16 cellular contexts compared by ENCODE assay signal in genomic region chr3:181713300-181713647, GRCh38. TPM values are rescaled to one million over a fixed set of nuclear protein-coding genes. Genes with fewer than 3 reads are reported as not detected.
DNase-seq lines count a peak whose midpoint lies in the region; ATAC-seq and TF ChIP-seq lines count a peak whose summit lies in the region.
"Had no signal": no experiment of that assay in that cellular context is flagged by ENCODE, and none has a peak within 500 bp of the region (broad histone marks: within the 10 kb centered on the region; RNA-seq: fewer than 3 reads in every experiment).

No MANE protein-coding gene starts in this region.

- no peaks in the 10 kb centered on the region for H3K9me2 ChIP-seq in PC-3 (replicated peaks; ENCODE audit: low read length)

- no peak overlapping the region for H4K12ac ChIP-seq in trophoblast cell (ENCODE audit: low read depth, low read length)

- no peak overlapping the region for H2AFZ ChIP-seq in PC-3 (ENCODE audit: low read length)
- H2AFZ ChIP-seq in trophoblast cell (ENCODE audit: insufficient read depth, low read length, poor library complexity), result no peak overlapping the region

- H2AK5ac ChIP-seq in trophoblast cell (ENCODE audit: low read length), result no peak overlapping the region

- H3K9ac ChIP-seq in PC-3 (ENCODE audit: low read length), result no peak overlapping the region
- no peak overlapping the region for H3K9ac ChIP-seq in trophoblast cell (ENCODE audit: low read length)

- H3K4me3 ChIP-seq in PC-3 (ENCODE audit: low read length), result no peak overlapping the region
- peak overlapping the region; percentile 72 for H3K4me3 ChIP-seq in trophoblast cell (ENCODE audit: low read depth, low read length)
- no peak overlapping the region for H3K4me3 ChIP-seq in transverse colon

- no CpG with 5 or more reads among the region's 10 CpGs for WGBS in trophoblast cell (ENCODE audit: extremely low coverage, insufficient coverage, insufficient read length)
- 10 to 14% methylated on average over 5 to 10 of the region's 10 CpGs for WGBS in transverse colon (ENCODE audit: low coverage in 1 of 2), 2 donors

- H4K20me1 ChIP-seq in PC-3 (ENCODE audit: low read length), result no peaks in the 10 kb centered on the region

- H3K4me2 ChIP-seq in PC-3 (ENCODE audit: low read length) (0 out of 2 replicates have a peak overlapping the region, but pooled peaks have one; percentile 5), trophoblast cell (ENCODE audit: low read length) (peak overlapping the region; percentile 98)

- peak overlapping the region; percentile 46 for H3K27ac Mint-ChIP-seq in endothelial cell (ENCODE audit: unreplicated experiment)
- H3K27ac Mint-ChIP-seq: stimulated activated naive CD8-positive, alpha-beta T cell treated with anti-CD3 and anti-CD28 coated beads, Interleukin-15, Interleukin-2, amounts not matched to agents 100 ng/mL and 50 ng/mL, for 24 hours had no signal

- H3K18ac ChIP-seq in trophoblast cell (ENCODE audit: low read length), result no peak overlapping the region

- H3K4ac ChIP-seq in trophoblast cell (ENCODE audit: low read depth, low read length), result no peak overlapping the region

- in situ Hi-C loops in transverse colon (cut with MboI; ENCODE audit: low pct_ligation_motif_present in 1 of 4, low pct_unique_long_range_greater_than_20kb in 1 of 4, low sequenced_read_pairs in 3 of 4), result loop anchor here in 3 of 4 donors (25.0 kb wide), 2 partner anchors 549 to 974 kb away; no protein-coding TSS in a partner anchor

- no peak for TF ChIP-seq EP300 in transverse colon (IDR thresholded peaks at IDR 0.05; ENCODE audit: low read depth)

- TF ChIP-seq POLR2A in transverse colon (IDR thresholded peaks at IDR 0.05), result no peak

- H2BK12ac ChIP-seq in trophoblast cell (ENCODE audit: low read length), result no peak overlapping the region

- H3K27ac ChIP-seq in PC-3 (ENCODE audit: low read length), result no peak overlapping the region
- no peak overlapping the region for H3K27ac ChIP-seq in trophoblast cell (ENCODE audit: low read depth, low read length)
- peak overlapping the region in 1 of 4 donors; percentile 26 for H3K27ac ChIP-seq in transverse colon
- H3K27ac ChIP-seq: neutrophil had no signal

- no peak for TF ChIP-seq CTCF in PC-3 (conservative IDR thresholded peaks at IDR 0.05; ENCODE audit: low read depth, low read length)
- TF ChIP-seq CTCF in endothelial cell (IDR thresholded peaks at IDR 0.05; ENCODE audit: unreplicated experiment), result no peak
- TF ChIP-seq CTCF in transverse colon (IDR thresholded peaks at IDR 0.05), result no peak

- POLR2A ChIA-PET in PC-3 (lab: Charles Lee; ENCODE audit: unreplicated experiment), result interaction anchor here (0.6 kb wide), 1 partner anchor 500 kb away, joined by 4 read pairs; no protein-coding TSS in a partner anchor

- H3K4me1 ChIP-seq in PC-3 (ENCODE audit: insufficient read depth, low read length), result peaks cover 9% of the 10 kb centered on the region; the same call in 1 of the 2 replicates
- peaks cover 12 to 16% of the 10 kb centered on the region in 2 experiments for H3K4me1 ChIP-seq in trophoblast cell (ENCODE audit: control insufficient read depth in 1 of 2, insufficient read depth in 2 of 2, low read length in 2 of 2)
- peaks cover 11 to 35% (median 22%) of the 10 kb centered on the region in 4 donors for H3K4me1 ChIP-seq in transverse colon

- no peaks in the 10 kb centered on the region for H3K79me1 ChIP-seq in trophoblast cell (ENCODE audit: low read length)

- H3K4me1 Mint-ChIP-seq in endothelial cell (ENCODE audit: unreplicated experiment), result peaks cover 23% of the 10 kb centered on the region

- H2BK5ac ChIP-seq in trophoblast cell (ENCODE audit: low read depth, low read length, poor library complexity), result no peak overlapping the region

- H2BK120ac ChIP-seq in trophoblast cell (ENCODE audit: insufficient read depth, low read length, poor library complexity), result no peak overlapping the region

- intact Hi-C loops in PC-3 (cut with micrococcal nuclease), result no loop called here
- intact Hi-C loops in transverse colon (cut with DNase I; ENCODE audit: low total_unique reads), result loop anchor here (10.0 kb wide), 1 partner anchor 972 kb away; no protein-coding TSS in a partner anchor
- intact Hi-C loops in left ventricle myocardium superior (cut with micrococcal nuclease), result loop anchor here (10.0 kb wide), 1 partner anchor 542 kb away; no protein-coding TSS in a partner anchor

- H3K36me3 Mint-ChIP-seq in endothelial cell (ENCODE audit: low read depth, unreplicated experiment), result no peaks in the 10 kb centered on the region

- no peak for ATAC-seq in PC-3
- ATAC-seq in HG03520 (IDR thresholded peaks at IDR 0.05; ENCODE audit: unreplicated experiment), result no peak
- ATAC-seq in left ventricle myocardium superior, result no peak

- H4K91ac ChIP-seq in trophoblast cell (ENCODE audit: low read depth, low read length), result no peak overlapping the region

- no peaks in the 10 kb centered on the region for H3K79me2 ChIP-seq in PC-3 (ENCODE audit: low read length)
- H3K79me2 ChIP-seq in trophoblast cell (ENCODE audit: control insufficient read depth, insufficient read depth, low read length, poor library complexity), result no peaks in the 10 kb centered on the region

- H3K36me3 ChIP-seq in PC-3 (ENCODE audit: low read depth, low read length) (no peaks in the 10 kb centered on the region), trophoblast cell (ENCODE audit: control insufficient read depth in 1 of 2, insufficient read depth in 2 of 2, low read length in 2 of 2) (no peaks in the 10 kb centered on the region), transverse colon (no peaks in the 10 kb centered on the region)
- H3K36me3 ChIP-seq: neutrophil had no signal

- H3K14ac ChIP-seq in trophoblast cell (ENCODE audit: low read length), result no peak overlapping the region

- H4K8ac ChIP-seq in trophoblast cell (ENCODE audit: low read depth, low read length), result no peak overlapping the region

- H3K9me3 ChIP-seq in PC-3 (ENCODE audit: low read length) (no peaks in the 10 kb centered on the region), trophoblast cell (ENCODE audit: insufficient read depth, low read depth, low read length) (peaks cover 3% of the 10 kb centered on the region), transverse colon (no peaks in the 10 kb centered on the region)
- H3K9me3 ChIP-seq: neutrophil had no signal

- CTCF ChIA-PET in PC-3 (lab: Charles Lee), result no interaction called here

- peak overlapping the region; percentile 87 for H3K4me3 Mint-ChIP-seq in endothelial cell (ENCODE audit: unreplicated experiment)
- H3K4me3 Mint-ChIP-seq: stimulated activated naive CD8-positive, alpha-beta T cell treated with anti-CD3 and anti-CD28 coated beads, Interleukin-15, Interleukin-2, amounts not matched to agents 100 ng/mL and 50 ng/mL, for 24 hours had no signal

- H3K9me3 Mint-ChIP-seq in endothelial cell (ENCODE audit: unreplicated experiment), result no peaks in the 10 kb centered on the region
- H3K9me3 Mint-ChIP-seq: stimulated activated naive CD8-positive, alpha-beta T cell treated with anti-CD3 and anti-CD28 coated beads, Interleukin-15, Interleukin-2, amounts not matched to agents 100 ng/mL and 50 ng/mL, for 24 hours had no signal

- DNase-seq in NCI-H2081 (lab: John Stamatoyannopoulos, UW) (peak; percentile 75 to 80), NCI-H2081 treated with DMSO at 0.1 percent for 48 hours (lab: John Stamatoyannopoulos, UW) (no peak), PC-3 (no peak), endothelial cell (ENCODE audit: low spot score) (no peak), trophoblast cell (no peak), transverse colon (no peak), left ventricle myocardium superior (no peak)
- DNase-seq: activated T-cell treated with anti-CD3 and anti-CD28 coated beads, Interleukin-2, amount 50 U/mL, for 1 hour; Kasumi-1; stimulated activated CD4-positive, alpha-beta T cell treated with anti-CD3 and anti-CD28 coated beads, Interleukin-15, amount 100 ng/mL, for 24 hours; T-helper 9 cell had no signal

- H3K23ac ChIP-seq in trophoblast cell (ENCODE audit: low read length), result no peak overlapping the region

- H3K27me3 Mint-ChIP-seq in endothelial cell (ENCODE audit: unreplicated experiment), result peaks cover 3% of the 10 kb centered on the region

- no peaks in the 10 kb centered on the region for H3F3A ChIP-seq in PC-3 (ENCODE audit: low read length, unreplicated experiment)

- no TSS peak for BruUV-seq in PC-3 (replicated peaks; lab: Mats Ljungman, UMichigan)

- H3K27me3 ChIP-seq in PC-3 (ENCODE audit: low read length) (peaks cover 93% of the 10 kb centered on the region), trophoblast cell (ENCODE audit: insufficient read depth, low read length) (peaks cover 23% of the 10 kb centered on the region), transverse colon (peaks cover 100% of the 10 kb centered on the region)

RNA-seq across cellular contexts. Expression of gene SOX2, which starts 1.5 kb away (rescaled TPM):
- total RNA-seq in PC-3 (2014; rRNA removed) (not detected in 2 replicates), endothelial cell (ENCODE audit: unreplicated experiment) (1.4 TPM), transverse colon (1 to 10 TPM in 1 of 4 donors, under 1 TPM in 2, not detected in 1; 0.60 to 3.2 (median 0.82) TPM), left ventricle myocardium superior (0.22 TPM)
- polyA plus RNA-seq in trophoblast cell (2013), result 0.25 and 0.30 TPM in 2 replicates
- total RNA-seq: G401, NCI-H460 had no signal

Comparison
In these comparisons a context has a peak if more than half of its experiments do, and no peak if none do; other contexts are left out.
1. DNase-seq: peak in NCI-H2081 (2 of 2); none in NCI-H2081 treated with DMSO at 0.1 percent for 48 hours (single experiment), PC-3 (single experiment), endothelial cell (single experiment), trophoblast cell (0 of 2), transverse colon (single experiment) and left ventricle myocardium superior (single experiment).